ENCODE assay signal across 16 cellular contexts in genomic region chr6:111430605-111431378, GRCh38.
"Had no signal": no experiment of that assay in that cellular context is flagged by ENCODE, and none has a peak within 500 bp of the region (broad histone marks: within the 10 kb centered on the region; RNA-seq: fewer than 3 reads in every experiment).

No MANE protein-coding gene starts in this region.

- H3K27me3 ChIP-seq: pancreas, tibial artery had no signal

- DNase-seq: activated CD4-positive, alpha-beta T cell treated with anti-CD3 and anti-CD28 coated beads, Interleukin-2, amount 50 U/mL, for 1 hour; activated effector memory CD4-positive, alpha-beta T cell treated with Interleukin-2 at 50 U/mL for 16 hours; activated T-cell treated with anti-CD3 and anti-CD28 coated beads for 4 hours; amygdala; effector memory CD8-positive, alpha-beta T cell; kidney; left ventricle myocardium inferior; pancreas; small intestine; tibial artery had no signal

- H3K36me3 ChIP-seq: pancreas had no signal

- H3K27ac ChIP-seq: epithelial cell of prostate, left ventricle myocardium inferior, pancreas, tibial artery had no signal

- H3K27ac Mint-ChIP-seq: effector memory CD8-positive, alpha-beta T cell; memory B cell; WTC11 had no signal

- ATAC-seq: effector memory CD8-positive, alpha-beta T cell; pancreas; WTC11 had no signal

- H3K27me3 Mint-ChIP-seq: activated naive CD4-positive, alpha-beta T cell treated with anti-CD3 and anti-CD28 coated beads, Interleukin-2, amount 50 U/mL, for 24 hours; central memory CD8-positive, alpha-beta T cell; effector memory CD8-positive, alpha-beta T cell; memory B cell had no signal

- H3K9me3 ChIP-seq: pancreas, tibial artery had no signal

- H3K4me3 Mint-ChIP-seq: activated naive CD4-positive, alpha-beta T cell treated with anti-CD3 and anti-CD28 coated beads, Interleukin-2, amount 50 U/mL, for 24 hours; brain; central memory CD8-positive, alpha-beta T cell; effector memory CD8-positive, alpha-beta T cell; memory B cell; WTC11 had no signal

- H3K4me3 ChIP-seq: left ventricle myocardium inferior, pancreas, tibial artery had no signal
